In genomic region chr2:81078102-81078501, GRCh38 we compare ENCODE assay signal across 1 cellular context.
TF ChIP-seq lines count a peak whose summit lies in the region.

No MANE protein-coding gene starts in this region.

TF ChIP-seq in HepG2, 621 proteins besides CTCF, POLR2A, EP300 and RAD21 (continued from another document):
- TF ChIP-seq, protein P1, sequence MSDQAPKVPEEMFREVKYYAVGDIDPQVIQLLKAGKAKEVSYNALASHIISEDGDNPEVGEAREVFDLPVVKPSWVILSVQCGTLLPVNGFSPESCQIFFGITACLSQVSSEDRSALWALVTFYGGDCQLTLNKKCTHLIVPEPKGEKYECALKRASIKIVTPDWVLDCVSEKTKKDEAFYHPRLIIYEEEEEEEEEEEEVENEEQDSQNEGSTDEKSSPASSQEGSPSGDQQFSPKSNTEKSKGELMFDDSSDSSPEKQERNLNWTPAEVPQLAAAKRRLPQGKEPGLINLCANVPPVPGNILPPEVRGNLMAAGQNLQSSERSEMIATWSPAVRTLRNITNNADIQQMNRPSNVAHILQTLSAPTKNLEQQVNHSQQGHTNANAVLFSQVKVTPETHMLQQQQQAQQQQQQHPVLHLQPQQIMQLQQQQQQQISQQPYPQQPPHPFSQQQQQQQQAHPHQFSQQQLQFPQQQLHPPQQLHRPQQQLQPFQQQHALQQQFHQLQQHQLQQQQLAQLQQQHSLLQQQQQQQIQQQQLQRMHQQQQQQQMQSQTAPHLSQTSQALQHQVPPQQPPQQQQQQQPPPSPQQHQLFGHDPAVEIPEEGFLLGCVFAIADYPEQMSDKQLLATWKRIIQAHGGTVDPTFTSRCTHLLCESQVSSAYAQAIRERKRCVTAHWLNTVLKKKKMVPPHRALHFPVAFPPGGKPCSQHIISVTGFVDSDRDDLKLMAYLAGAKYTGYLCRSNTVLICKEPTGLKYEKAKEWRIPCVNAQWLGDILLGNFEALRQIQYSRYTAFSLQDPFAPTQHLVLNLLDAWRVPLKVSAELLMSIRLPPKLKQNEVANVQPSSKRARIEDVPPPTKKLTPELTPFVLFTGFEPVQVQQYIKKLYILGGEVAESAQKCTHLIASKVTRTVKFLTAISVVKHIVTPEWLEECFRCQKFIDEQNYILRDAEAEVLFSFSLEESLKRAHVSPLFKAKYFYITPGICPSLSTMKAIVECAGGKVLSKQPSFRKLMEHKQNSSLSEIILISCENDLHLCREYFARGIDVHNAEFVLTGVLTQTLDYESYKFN (CRISPR knock-in tag; conservative IDR thresholded peaks at IDR 0.05): no peak
- TF ChIP-seq ZNF543 (CRISPR knock-in tag; IDR thresholded peaks at IDR 0.05): no peak
